Comparison of ENCODE assay signal across 24 cellular contexts in genomic region chr6:150427823-150428222, GRCh38. TPM values are rescaled to one million over a fixed set of nuclear protein-coding genes. Genes with fewer than 3 reads are reported as not detected.
DNase-seq lines count a peak whose midpoint lies in the region; ATAC-seq, FAIRE-seq and TF ChIP-seq lines count a peak whose summit lies in the region.
"Had no signal": no experiment of that assay in that cellular context is flagged by ENCODE, and none has a peak within 500 bp of the region (broad histone marks: within the 10 kb centered on the region; RNA-seq: fewer than 3 reads in every experiment).

No MANE protein-coding gene starts in this region.

- no peak for DNase-seq in neural crest cell (ENCODE audit: low read depth, low spot score)
- no peak for DNase-seq in SHP77 treated with DMSO at 0.1 percent for 48 hours (lab: John Stamatoyannopoulos, UW)
- DNase-seq in right atrium auricular region (ENCODE audit: low spot score), result no peak
- DNase-seq: 8988T; ACHN; AML-193; Caco-2; Calu3; CD4-positive, alpha-beta T cell; CD8-positive, alpha-beta T cell; DMS79 treated with DMSO at 0.1 percent for 48 hours; GF-D8 had no signal

- peaks cover 6% of the 10 kb centered on the region for H3K27me3 Mint-ChIP-seq in nephron (ENCODE audit: low read depth)
- H3K27me3 Mint-ChIP-seq in neural crest cell (ENCODE audit: low read depth), result no peaks in the 10 kb centered on the region
- H3K27me3 Mint-ChIP-seq: B cell; CD4-positive, alpha-beta T cell had no signal

- H3K27ac Mint-ChIP-seq in nephron (peak overlapping the region; percentile 63 to 88 (median 80)), neural crest cell (ENCODE audit: unreplicated experiment) (peak overlapping the region; percentile 19)
- H3K27ac Mint-ChIP-seq: B cell; CD4-positive, alpha-beta T cell; CD8-positive, alpha-beta T cell had no signal

- H3K27me3 ChIP-seq in right atrium auricular region, result no peaks in the 10 kb centered on the region
- H3K27me3 ChIP-seq: BLaER1 treated with 17β-estradiol and CSF1 and Interleukin-3, amounts not matched to agents 10 nM and 100 nM had no signal

- H3K4me1 Mint-ChIP-seq in nephron (peaks cover 58% of the 10 kb centered on the region), neural crest cell (no peaks in the 10 kb centered on the region)
- H3K4me1 Mint-ChIP-seq: B cell had no signal

- H3K9me3 Mint-ChIP-seq in nephron (no peaks in the 10 kb centered on the region), neural crest cell (no peaks in the 10 kb centered on the region)
- H3K9me3 Mint-ChIP-seq: CD4-positive, alpha-beta T cell; CD8-positive, alpha-beta T cell had no signal

- H3K4me3 ChIP-seq in right atrium auricular region, result no peak overlapping the region
- H3K4me3 ChIP-seq: BLaER1 treated with 17β-estradiol and CSF1 and Interleukin-3, amounts not matched to agents 10 nM and 100 nM had no signal

- no peak for TF ChIP-seq CTCF in nephron (IDR thresholded peaks at IDR 0.05; ENCODE audit: unreplicated experiment in 3 of 3)
- TF ChIP-seq CTCF in neural crest cell (conservative IDR thresholded peaks at IDR 0.05), result no peak
- no peak for TF ChIP-seq CTCF in right atrium auricular region (IDR thresholded peaks at IDR 0.05)

- no peak overlapping the region for H3K27ac ChIP-seq in right atrium auricular region
- H3K27ac ChIP-seq: BLaER1 treated with 17β-estradiol and CSF1 and Interleukin-3, amounts not matched to agents 10 nM and 100 nM; C4-2B had no signal

- FAIRE-seq in endometrium (lab: Jason Lieb, UNC), result peak; percentile 84
- FAIRE-seq: A204.1, D721Med, G401.6, GM12891 had no signal

- H3K4me3 Mint-ChIP-seq in nephron (no peak overlapping the region), neural crest cell (no peak overlapping the region)
- H3K4me3 Mint-ChIP-seq: B cell; CD4-positive, alpha-beta T cell; CD8-positive, alpha-beta T cell had no signal

- no peaks in the 10 kb centered on the region for H3K36me3 ChIP-seq in right atrium auricular region

- H3K9me3 ChIP-seq in right atrium auricular region, result no peaks in the 10 kb centered on the region
- H3K9me3 ChIP-seq: Caco-2 had no signal

- H3K36me3 Mint-ChIP-seq in nephron (ENCODE audit: low read depth) (no peaks in the 10 kb centered on the region), neural crest cell (ENCODE audit: low read depth) (no peaks in the 10 kb centered on the region)
- H3K36me3 Mint-ChIP-seq: CD8-positive, alpha-beta T cell had no signal

- no peaks in the 10 kb centered on the region for H3K4me1 ChIP-seq in right atrium auricular region

- ATAC-seq in GM18511 (IDR thresholded peaks at IDR 0.05; ENCODE audit: unreplicated experiment) (no peak), GM21447 (IDR thresholded peaks at IDR 0.05; ENCODE audit: unreplicated experiment) (no peak)
- ATAC-seq: CD8-positive, alpha-beta T cell had no signal

RNA-seq across cellular contexts. Expression of gene IYD, which starts 59.0 kb away (rescaled TPM):
- total RNA-seq in neural crest cell (not detected in 2 replicates), right atrium auricular region (not detected)
- total RNA-seq: A673; B cell; CD4-positive, alpha-beta T cell; CD8-positive, alpha-beta T cell had no signal
